In the genomic region with DNA sequence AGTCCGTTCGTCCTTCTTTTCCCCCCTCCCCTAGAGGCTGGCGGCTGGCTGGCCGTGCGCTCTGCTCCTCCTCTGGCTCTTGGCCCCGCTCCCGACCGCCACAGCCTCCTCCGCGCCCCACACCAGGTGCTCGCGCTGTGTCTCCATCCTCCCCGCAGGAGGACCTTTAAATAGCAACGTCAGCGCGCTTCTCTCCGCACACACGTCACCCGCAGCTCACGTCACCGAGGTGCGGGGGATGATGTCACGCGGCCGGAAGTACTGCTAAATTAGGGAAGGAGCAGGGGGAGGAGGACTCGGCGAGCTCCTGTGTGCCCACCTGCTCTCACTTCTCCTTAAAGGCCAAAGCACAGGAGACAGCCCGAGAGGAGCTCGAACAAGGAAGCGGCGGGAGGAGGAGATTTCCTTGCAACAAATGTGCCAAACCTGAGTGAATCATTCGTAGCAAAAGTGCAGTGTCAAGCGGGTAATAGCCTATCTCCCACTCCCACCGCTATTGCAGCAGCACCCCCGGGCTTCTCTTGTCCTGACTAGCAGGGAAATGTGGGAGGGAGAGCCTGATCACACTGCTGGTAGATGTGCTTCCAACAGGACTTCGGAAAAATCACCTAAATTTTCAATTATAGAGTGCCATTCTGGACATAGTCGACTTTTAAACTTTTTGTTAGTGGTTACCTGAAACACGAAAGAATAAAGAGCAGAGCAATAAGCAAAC, we compare ENCODE assay signal across 1 cellular context.
TF ChIP-seq lines count a peak whose summit lies in the region.

No MANE protein-coding gene starts in this region.

TF ChIP-seq in HEK293, 187 proteins besides CTCF, POLR2A, EP300 and RAD21 (continued from another document and continues in another):
- TF ChIP-seq, protein P1, sequence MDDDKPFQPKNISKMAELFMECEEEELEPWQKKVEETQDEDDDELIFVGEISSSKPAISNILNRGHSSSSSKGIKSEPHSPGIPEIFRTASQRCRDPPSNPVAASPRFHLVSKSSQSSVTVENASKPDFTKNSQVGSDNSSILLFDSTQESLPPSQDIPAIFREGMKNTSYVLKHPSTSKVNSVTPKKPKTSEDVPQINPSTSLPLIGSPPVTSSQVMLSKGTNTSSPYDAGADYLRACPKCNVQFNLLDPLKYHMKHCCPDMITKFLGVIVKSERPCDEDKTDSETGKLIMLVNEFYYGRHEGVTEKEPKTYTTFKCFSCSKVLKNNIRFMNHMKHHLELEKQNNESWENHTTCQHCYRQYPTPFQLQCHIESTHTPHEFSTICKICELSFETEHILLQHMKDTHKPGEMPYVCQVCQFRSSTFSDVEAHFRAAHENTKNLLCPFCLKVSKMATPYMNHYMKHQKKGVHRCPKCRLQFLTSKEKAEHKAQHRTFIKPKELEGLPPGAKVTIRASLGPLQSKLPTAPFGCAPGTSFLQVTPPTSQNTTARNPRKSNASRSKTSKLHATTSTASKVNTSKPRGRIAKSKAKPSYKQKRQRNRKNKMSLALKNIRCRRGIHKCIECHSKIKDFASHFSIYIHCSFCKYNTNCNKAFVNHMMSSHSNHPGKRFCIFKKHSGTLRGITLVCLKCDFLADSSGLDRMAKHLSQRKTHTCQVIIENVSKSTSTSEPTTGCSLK (tag by site-specific recombination; IDR thresholded peaks at IDR 0.05), result no peak
- peak; percentile 90; the same call in 1 of the 2 replicates for TF ChIP-seq ZNF391 (tag by site-specific recombination; IDR thresholded peaks at IDR 0.05; ENCODE audit: borderline replicate concordance, low read depth)
- TF ChIP-seq ZNF10 (tag by site-specific recombination; IDR thresholded peaks at IDR 0.05), result no peak
- TF ChIP-seq, protein P2, sequence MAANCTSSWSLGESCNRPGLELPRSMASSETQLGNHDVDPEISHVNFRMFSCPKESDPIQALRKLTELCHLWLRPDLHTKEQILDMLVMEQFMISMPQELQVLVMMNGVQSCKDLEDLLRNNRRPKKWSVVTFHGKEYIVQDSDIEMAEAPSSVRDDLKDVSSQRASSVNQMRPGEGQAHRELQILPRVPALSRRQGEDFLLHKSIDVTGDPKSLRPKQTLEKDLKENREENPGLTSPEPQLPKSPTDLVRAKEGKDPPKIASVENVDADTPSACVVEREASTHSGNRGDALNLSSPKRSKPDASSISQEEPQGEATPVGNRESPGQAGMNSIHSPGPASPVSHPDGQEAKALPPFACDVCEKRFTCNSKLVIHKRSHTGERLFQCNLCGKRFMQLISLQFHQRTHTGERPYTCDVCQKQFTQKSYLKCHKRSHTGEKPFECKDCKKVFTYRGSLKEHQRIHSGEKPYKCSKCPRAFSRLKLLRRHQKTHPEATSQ (tag by site-specific recombination; IDR thresholded peaks at IDR 0.05), result peak; percentile 86; the same call in 1 of the 2 replicates
- TF ChIP-seq ZNF571 (tag by site-specific recombination; IDR thresholded peaks at IDR 0.05), result no peak
- TF ChIP-seq ZNF555 (tag by site-specific recombination; conservative IDR thresholded peaks at IDR 0.05), result no peak
- TF ChIP-seq OVOL3 (tag by site-specific recombination; IDR thresholded peaks at IDR 0.05), result no peak
- no peak for TF ChIP-seq ZNF548 (tag by site-specific recombination; IDR thresholded peaks at IDR 0.05)
- TF ChIP-seq ZNF48 (tag by site-specific recombination; IDR thresholded peaks at IDR 0.05), result no peak
- TF ChIP-seq ZNF169 (tag by site-specific recombination; IDR thresholded peaks at IDR 0.05), result no peak
- 0 out of 2 replicates have a peak, but pooled peaks have one; percentile 30 for TF ChIP-seq GLI4 (tag by site-specific recombination; IDR thresholded peaks at IDR 0.05)
- TF ChIP-seq ZSCAN30 (tag by site-specific recombination; IDR thresholded peaks at IDR 0.05), result no peak; the same call in 1 of the 2 replicates
- no peak for TF ChIP-seq ZNF426 (tag by site-specific recombination; IDR thresholded peaks at IDR 0.05)
- no peak for TF ChIP-seq ZNF560 (tag by site-specific recombination; IDR thresholded peaks at IDR 0.05; ENCODE audit: borderline replicate concordance)
- TF ChIP-seq KLF8 (tag by site-specific recombination; IDR thresholded peaks at IDR 0.05), result peak; percentile 76
- no peak for TF ChIP-seq ZNF404 (tag by site-specific recombination; IDR thresholded peaks at IDR 0.05)
- TF ChIP-seq ZNF510 (tag by site-specific recombination; IDR thresholded peaks at IDR 0.05; ENCODE audit: insufficient replicate concordance), result no peak
- no peak for TF ChIP-seq SCRT1 (tag by site-specific recombination; IDR thresholded peaks at IDR 0.05; ENCODE audit: borderline replicate concordance)
- no peak for TF ChIP-seq ZNF23 (tag by site-specific recombination; IDR thresholded peaks at IDR 0.05; ENCODE audit: borderline replicate concordance)
- no peak for TF ChIP-seq ZNF184 (tag by site-specific recombination; IDR thresholded peaks at IDR 0.05)
- peak; percentile 74; the same call in 1 of the 2 replicates for TF ChIP-seq TRIM28 (IDR thresholded peaks at IDR 0.05; ENCODE audit: borderline replicate concordance, low read length)
- no peak for TF ChIP-seq ZNF792 (tag by site-specific recombination; IDR thresholded peaks at IDR 0.05)
- TF ChIP-seq, protein P3, sequence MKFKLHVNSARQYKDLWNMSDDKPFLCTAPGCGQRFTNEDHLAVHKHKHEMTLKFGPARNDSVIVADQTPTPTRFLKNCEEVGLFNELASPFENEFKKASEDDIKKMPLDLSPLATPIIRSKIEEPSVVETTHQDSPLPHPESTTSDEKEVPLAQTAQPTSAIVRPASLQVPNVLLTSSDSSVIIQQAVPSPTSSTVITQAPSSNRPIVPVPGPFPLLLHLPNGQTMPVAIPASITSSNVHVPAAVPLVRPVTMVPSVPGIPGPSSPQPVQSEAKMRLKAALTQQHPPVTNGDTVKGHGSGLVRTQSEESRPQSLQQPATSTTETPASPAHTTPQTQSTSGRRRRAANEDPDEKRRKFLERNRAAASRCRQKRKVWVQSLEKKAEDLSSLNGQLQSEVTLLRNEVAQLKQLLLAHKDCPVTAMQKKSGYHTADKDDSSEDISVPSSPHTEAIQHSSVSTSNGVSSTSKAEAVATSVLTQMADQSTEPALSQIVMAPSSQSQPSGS (tag by site-specific recombination; IDR thresholded peaks at IDR 0.05; ENCODE audit: low read depth), result peak; percentile 99
- TF ChIP-seq, protein P4, sequence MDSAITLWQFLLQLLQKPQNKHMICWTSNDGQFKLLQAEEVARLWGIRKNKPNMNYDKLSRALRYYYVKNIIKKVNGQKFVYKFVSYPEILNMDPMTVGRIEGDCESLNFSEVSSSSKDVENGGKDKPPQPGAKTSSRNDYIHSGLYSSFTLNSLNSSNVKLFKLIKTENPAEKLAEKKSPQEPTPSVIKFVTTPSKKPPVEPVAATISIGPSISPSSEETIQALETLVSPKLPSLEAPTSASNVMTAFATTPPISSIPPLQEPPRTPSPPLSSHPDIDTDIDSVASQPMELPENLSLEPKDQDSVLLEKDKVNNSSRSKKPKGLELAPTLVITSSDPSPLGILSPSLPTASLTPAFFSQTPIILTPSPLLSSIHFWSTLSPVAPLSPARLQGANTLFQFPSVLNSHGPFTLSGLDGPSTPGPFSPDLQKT (IDR thresholded peaks at IDR 0.05; ENCODE audit: borderline replicate concordance, low read depth, low read length), result peak; percentile 97
- no peak for TF ChIP-seq ZNF776 (tag by site-specific recombination; IDR thresholded peaks at IDR 0.05; ENCODE audit: borderline replicate concordance)
- TF ChIP-seq ZNF175 (tag by site-specific recombination; IDR thresholded peaks at IDR 0.05), result no peak
- no peak for TF ChIP-seq ZNF112 (tag by site-specific recombination; IDR thresholded peaks at IDR 0.05)
- TF ChIP-seq, protein P5, sequence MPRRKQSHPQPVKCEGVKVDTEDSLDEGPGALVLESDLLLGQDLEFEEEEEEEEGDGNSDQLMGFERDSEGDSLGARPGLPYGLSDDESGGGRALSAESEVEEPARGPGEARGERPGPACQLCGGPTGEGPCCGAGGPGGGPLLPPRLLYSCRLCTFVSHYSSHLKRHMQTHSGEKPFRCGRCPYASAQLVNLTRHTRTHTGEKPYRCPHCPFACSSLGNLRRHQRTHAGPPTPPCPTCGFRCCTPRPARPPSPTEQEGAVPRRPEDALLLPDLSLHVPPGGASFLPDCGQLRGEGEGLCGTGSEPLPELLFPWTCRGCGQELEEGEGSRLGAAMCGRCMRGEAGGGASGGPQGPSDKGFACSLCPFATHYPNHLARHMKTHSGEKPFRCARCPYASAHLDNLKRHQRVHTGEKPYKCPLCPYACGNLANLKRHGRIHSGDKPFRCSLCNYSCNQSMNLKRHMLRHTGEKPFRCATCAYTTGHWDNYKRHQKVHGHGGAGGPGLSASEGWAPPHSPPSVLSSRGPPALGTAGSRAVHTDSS (tag by site-specific recombination; IDR thresholded peaks at IDR 0.05), result 0 out of 2 replicates have a peak, but pooled peaks have one; percentile 7
- TF ChIP-seq ZNF558 (tag by site-specific recombination; IDR thresholded peaks at IDR 0.05), result peak; percentile 45; the same call in 1 of the 2 replicates
- TF ChIP-seq ZNF596 (tag by site-specific recombination; IDR thresholded peaks at IDR 0.05), result no peak
- TF ChIP-seq, protein P6, sequence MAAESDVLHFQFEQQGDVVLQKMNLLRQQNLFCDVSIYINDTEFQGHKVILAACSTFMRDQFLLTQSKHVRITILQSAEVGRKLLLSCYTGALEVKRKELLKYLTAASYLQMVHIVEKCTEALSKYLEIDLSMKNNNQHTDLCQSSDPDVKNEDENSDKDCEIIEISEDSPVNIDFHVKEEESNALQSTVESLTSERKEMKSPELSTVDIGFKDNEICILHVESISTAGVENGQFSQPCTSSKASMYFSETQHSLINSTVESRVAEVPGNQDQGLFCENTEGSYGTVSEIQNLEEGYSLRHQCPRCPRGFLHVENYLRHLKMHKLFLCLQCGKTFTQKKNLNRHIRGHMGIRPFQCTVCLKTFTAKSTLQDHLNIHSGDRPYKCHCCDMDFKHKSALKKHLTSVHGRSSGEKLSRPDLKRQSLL (tag by site-specific recombination; IDR thresholded peaks at IDR 0.05), result peak; percentile 53; the same call in 1 of the 2 replicates
- TF ChIP-seq, protein P7, sequence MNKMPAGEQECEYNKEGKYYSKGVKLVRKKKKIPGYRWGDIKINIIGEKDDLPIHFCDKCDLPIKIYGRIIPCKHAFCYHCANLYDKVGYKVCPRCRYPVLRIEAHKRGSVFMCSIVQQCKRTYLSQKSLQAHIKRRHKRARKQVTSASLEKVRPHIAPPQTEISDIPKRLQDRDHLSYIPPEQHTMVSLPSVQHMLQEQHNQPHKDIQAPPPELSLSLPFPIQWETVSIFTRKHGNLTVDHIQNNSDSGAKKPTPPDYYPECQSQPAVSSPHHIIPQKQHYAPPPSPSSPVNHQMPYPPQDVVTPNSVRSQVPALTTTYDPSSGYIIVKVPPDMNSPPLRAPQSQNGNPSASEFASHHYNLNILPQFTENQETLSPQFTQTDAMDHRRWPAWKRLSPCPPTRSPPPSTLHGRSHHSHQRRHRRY (tag by site-specific recombination; IDR thresholded peaks at IDR 0.05), result no peak
- TF ChIP-seq ZNF610 (tag by site-specific recombination; IDR thresholded peaks at IDR 0.05; ENCODE audit: borderline replicate concordance), result peak; percentile 90
- TF ChIP-seq SP2 (tag by site-specific recombination; IDR thresholded peaks at IDR 0.05), result peak; percentile 76
- TF ChIP-seq ZNF174 (tag by site-specific recombination; IDR thresholded peaks at IDR 0.05), result no peak
- no peak; the same call in 1 of the 2 replicates for TF ChIP-seq KLF16 (tag by site-specific recombination; IDR thresholded peaks at IDR 0.05)
- TF ChIP-seq ZNF76 (tag by site-specific recombination; IDR thresholded peaks at IDR 0.05; ENCODE audit: borderline replicate concordance, low read depth), result peak; percentile 75; the same call in 1 of the 2 replicates
- TF ChIP-seq, protein P8, sequence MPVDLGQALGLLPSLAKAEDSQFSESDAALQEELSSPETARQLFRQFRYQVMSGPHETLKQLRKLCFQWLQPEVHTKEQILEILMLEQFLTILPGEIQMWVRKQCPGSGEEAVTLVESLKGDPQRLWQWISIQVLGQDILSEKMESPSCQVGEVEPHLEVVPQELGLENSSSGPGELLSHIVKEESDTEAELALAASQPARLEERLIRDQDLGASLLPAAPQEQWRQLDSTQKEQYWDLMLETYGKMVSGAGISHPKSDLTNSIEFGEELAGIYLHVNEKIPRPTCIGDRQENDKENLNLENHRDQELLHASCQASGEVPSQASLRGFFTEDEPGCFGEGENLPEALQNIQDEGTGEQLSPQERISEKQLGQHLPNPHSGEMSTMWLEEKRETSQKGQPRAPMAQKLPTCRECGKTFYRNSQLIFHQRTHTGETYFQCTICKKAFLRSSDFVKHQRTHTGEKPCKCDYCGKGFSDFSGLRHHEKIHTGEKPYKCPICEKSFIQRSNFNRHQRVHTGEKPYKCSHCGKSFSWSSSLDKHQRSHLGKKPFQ (tag by site-specific recombination; IDR thresholded peaks at IDR 0.05), result peak; percentile 95
- TF ChIP-seq, protein P9, sequence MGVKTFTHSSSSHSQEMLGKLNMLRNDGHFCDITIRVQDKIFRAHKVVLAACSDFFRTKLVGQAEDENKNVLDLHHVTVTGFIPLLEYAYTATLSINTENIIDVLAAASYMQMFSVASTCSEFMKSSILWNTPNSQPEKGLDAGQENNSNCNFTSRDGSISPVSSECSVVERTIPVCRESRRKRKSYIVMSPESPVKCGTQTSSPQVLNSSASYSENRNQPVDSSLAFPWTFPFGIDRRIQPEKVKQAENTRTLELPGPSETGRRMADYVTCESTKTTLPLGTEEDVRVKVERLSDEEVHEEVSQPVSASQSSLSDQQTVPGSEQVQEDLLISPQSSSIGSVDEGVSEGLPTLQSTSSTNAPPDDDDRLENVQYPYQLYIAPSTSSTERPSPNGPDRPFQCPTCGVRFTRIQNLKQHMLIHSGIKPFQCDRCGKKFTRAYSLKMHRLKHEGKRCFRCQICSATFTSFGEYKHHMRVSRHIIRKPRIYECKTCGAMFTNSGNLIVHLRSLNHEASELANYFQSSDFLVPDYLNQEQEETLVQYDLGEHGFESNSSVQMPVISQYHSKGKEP (tag by site-specific recombination; IDR thresholded peaks at IDR 0.05), result peak; percentile 11; the same call in 1 of the 2 replicates
- peak; percentile 91 for TF ChIP-seq ZIC2 (tag by site-specific recombination; IDR thresholded peaks at IDR 0.05)
- no peak for TF ChIP-seq ZNF785 (tag by site-specific recombination; IDR thresholded peaks at IDR 0.05)
- TF ChIP-seq ZNF600 (tag by site-specific recombination; IDR thresholded peaks at IDR 0.05), result peak; percentile 76
- no peak for TF ChIP-seq HOXC10 (CRISPR knock-in tag; IDR thresholded peaks at IDR 0.05)
- no peak for TF ChIP-seq BCL11B (tag by site-specific recombination; IDR thresholded peaks at IDR 0.05; ENCODE audit: low read depth)
- TF ChIP-seq ZBTB17 (tag by site-specific recombination; IDR thresholded peaks at IDR 0.05), result peak; percentile 97
- TF ChIP-seq ZNF670 (tag by site-specific recombination; IDR thresholded peaks at IDR 0.05; ENCODE audit: low read depth), result no peak
- no peak for TF ChIP-seq KLF7 (tag by site-specific recombination; IDR thresholded peaks at IDR 0.05; ENCODE audit: borderline replicate concordance)
- TF ChIP-seq ZNF624 (tag by site-specific recombination; IDR thresholded peaks at IDR 0.05), result no peak
- TF ChIP-seq, protein P10, sequence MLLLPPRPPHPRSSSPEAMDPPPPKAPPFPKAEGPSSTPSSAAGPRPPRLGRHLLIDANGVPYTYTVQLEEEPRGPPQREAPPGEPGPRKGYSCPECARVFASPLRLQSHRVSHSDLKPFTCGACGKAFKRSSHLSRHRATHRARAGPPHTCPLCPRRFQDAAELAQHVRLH (tag by site-specific recombination; IDR thresholded peaks at IDR 0.05), result 0 out of 2 replicates have a peak, but pooled peaks have one; percentile 18
- peak; percentile 100 for TF ChIP-seq ZNF341 (tag by site-specific recombination; IDR thresholded peaks at IDR 0.05; ENCODE audit: low read depth)
- TF ChIP-seq ZNF501 (tag by site-specific recombination; IDR thresholded peaks at IDR 0.05), result peak; percentile 98
- TF ChIP-seq ZNF837 (tag by site-specific recombination; IDR thresholded peaks at IDR 0.05), result no peak
